9 cellular contexts compared by ENCODE assay signal in the genomic region with DNA sequence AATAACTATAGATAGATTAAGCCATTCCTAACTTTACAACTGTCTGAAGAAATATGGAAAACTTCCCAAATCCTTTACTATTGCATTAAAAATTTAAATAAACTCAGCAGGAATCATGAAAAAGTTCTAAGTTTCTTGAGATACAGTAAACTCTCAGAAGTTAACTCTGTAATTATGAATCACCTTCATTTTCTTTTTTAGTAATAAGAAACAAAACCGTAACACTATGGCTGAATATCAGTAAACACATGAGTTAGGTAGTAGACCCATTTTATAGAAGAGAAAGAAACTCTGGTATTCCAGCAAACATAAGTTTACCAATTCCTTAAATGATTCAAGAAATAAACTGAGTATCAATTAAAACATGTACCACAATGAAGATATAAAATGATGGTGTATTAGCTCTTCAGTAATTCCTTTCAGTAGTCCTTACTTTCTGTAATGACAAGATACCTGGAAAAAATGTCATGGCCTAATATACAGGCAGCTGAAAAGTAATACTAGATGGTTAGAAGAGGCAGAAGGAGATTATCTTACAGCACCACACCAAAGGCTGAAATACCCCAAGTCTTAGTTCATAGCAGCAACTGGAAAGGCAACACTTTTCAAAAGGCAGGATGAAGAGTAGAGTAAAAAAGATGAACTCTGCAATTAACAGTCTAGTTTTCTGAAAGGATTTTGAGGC. TPM values are rescaled to one million over a fixed set of nuclear protein-coding genes. Genes with fewer than 3 reads are reported as not detected.
DNase-seq lines count a peak whose midpoint lies in the region; ATAC-seq and TF ChIP-seq lines count a peak whose summit lies in the region.
"Had no signal": no experiment of that assay in that cellular context is flagged by ENCODE, and none has a peak within 500 bp of the region (broad histone marks: within the 10 kb centered on the region; RNA-seq: fewer than 3 reads in every experiment).

No MANE protein-coding gene starts in this region.

- intact Hi-C loops in lower leg skin (cut with DNase I; ENCODE audit: low total_unique reads) (no loop called here), stomach (cut with DNase I; ENCODE audit: low total_unique reads) (no loop called here)

- H3K36me3 ChIP-seq in Loucy (ENCODE audit: insufficient read depth, low read length) (peaks cover 12% of the 10 kb centered on the region; the same call in 1 of the 2 replicates), stomach (peaks cover 7 to 30% (median 25%) of the 10 kb centered on the region in 4 donors)

- no peaks in the 10 kb centered on the region for H3F3A ChIP-seq in Loucy (ENCODE audit: low read depth)

- no peak overlapping the region for H3K4me3 Mint-ChIP-seq in T-helper 2 cell treated with Interferon-gamma antibody and Interleukin-4, amounts not matched to agents 5 μg/mL and 100 μg/mL, for 36 hours
- peak overlapping the region in 4 of 10 donors; percentile 16 to 31 (median 25) for H3K4me3 Mint-ChIP-seq in naive thymus-derived CD8-positive, alpha-beta T cell

- H3K79me2 ChIP-seq in Loucy (ENCODE audit: insufficient read depth, low read length), result peaks cover 99% of the 10 kb centered on the region

- no peak for TF ChIP-seq CTCF in Loucy (conservative IDR thresholded peaks at IDR 0.05; ENCODE audit: low read length)
- no peak for TF ChIP-seq CTCF in lower leg skin (IDR thresholded peaks at IDR 0.05)
- TF ChIP-seq CTCF in stomach (IDR thresholded peaks at IDR 0.05), result no peak

- peaks cover 10% of the 10 kb centered on the region for H3K36me3 Mint-ChIP-seq in T-helper 2 cell treated with Interferon-gamma antibody and Interleukin-4, amounts not matched to agents 5 μg/mL and 100 μg/mL, for 36 hours (ENCODE audit: low read depth)
- H3K36me3 Mint-ChIP-seq in naive thymus-derived CD8-positive, alpha-beta T cell, result peaks cover 0 to 40% (median 7%) of the 10 kb centered on the region in 3 donors

- H3K27me3 ChIP-seq in Loucy (ENCODE audit: insufficient read depth, low read length, poor library complexity, severe bottlenecking) (no peaks in the 10 kb centered on the region), stomach (no peaks in the 10 kb centered on the region)
- H3K27me3 ChIP-seq: vagina had no signal

- no peaks in the 10 kb centered on the region for H3K9me3 Mint-ChIP-seq in T-helper 2 cell treated with Interferon-gamma antibody and Interleukin-4, amounts not matched to agents 5 μg/mL and 100 μg/mL, for 36 hours
- H3K9me3 Mint-ChIP-seq in naive thymus-derived CD8-positive, alpha-beta T cell, result no peaks in the 10 kb centered on the region

- POLR2A ChIA-PET in naive thymus-derived CD8-positive, alpha-beta T cell (lab: Charles Lee), result interaction anchor here (2.7 kb wide), 1 partner anchor 11 kb away, joined by 19 read pairs; a partner anchor contains a TSS

- no peak overlapping the region for H3K4me3 ChIP-seq in Loucy (ENCODE audit: low read length, poor library complexity, severe bottlenecking)
- no peak overlapping the region for H3K4me3 ChIP-seq in lower leg skin (ENCODE audit: low read depth, poor library complexity, severe bottlenecking)
- no peak overlapping the region for H3K4me3 ChIP-seq in stomach
- H3K4me3 ChIP-seq: vagina had no signal

- H3K27ac ChIP-seq in stomach, result no peak overlapping the region
- H3K27ac ChIP-seq: vagina had no signal

- WGBS in lower leg skin, 2 donors, result 96 to 100% methylated on average over 1 of the region's 1 CpG
- WGBS in stomach, 5 donors, result 86 to 92% (median 86%) methylated on average over 1 of the region's 1 CpG

- H2AFZ ChIP-seq in Loucy (ENCODE audit: low read length), result no peak overlapping the region

- peak; percentile 5 for ATAC-seq in GM21619 (IDR thresholded peaks at IDR 0.05; ENCODE audit: unreplicated experiment)
- ATAC-seq in naive thymus-derived CD8-positive, alpha-beta T cell, result peak; percentile 32 to 35

- no peaks in the 10 kb centered on the region for H3K9me3 ChIP-seq in Loucy (ENCODE audit: insufficient read depth, low read depth, low read length)
- no peaks in the 10 kb centered on the region for H3K9me3 ChIP-seq in stomach
- H3K9me3 ChIP-seq: vagina had no signal

- no peak for DNase-seq in T-helper 2 cell treated with Interferon-gamma antibody and Interleukin-4, amounts not matched to agents 5 μg/mL and 100 μg/mL, for 36 hours (ENCODE audit: low spot score)
- no peak for DNase-seq in T-helper 2 cell
- peak in 1 of 10 donors; percentile 15 for DNase-seq in naive thymus-derived CD8-positive, alpha-beta T cell
- DNase-seq in lower leg skin (ENCODE audit: low spot score in 2 of 2), result no peak
- DNase-seq in HCEC 1CT, result no peak
- DNase-seq in stomach, result no peak

- peaks cover 78% of the 10 kb centered on the region for H4K20me1 ChIP-seq in Loucy (ENCODE audit: insufficient read depth, low read length, poor library complexity, severe bottlenecking)

- H3K27ac Mint-ChIP-seq in T-helper 2 cell treated with Interferon-gamma antibody and Interleukin-4, amounts not matched to agents 5 μg/mL and 100 μg/mL, for 36 hours, result peak overlapping the region; percentile 42
- H3K27ac Mint-ChIP-seq in naive thymus-derived CD8-positive, alpha-beta T cell, result peak overlapping the region in 9 of 10 donors; percentile 40 to 79 (median 71)

- no peak overlapping the region for H3K9ac ChIP-seq in Loucy (ENCODE audit: low read depth, low read length, poor library complexity, severe bottlenecking)

- no peak for TF ChIP-seq POLR2A in lower leg skin (IDR thresholded peaks at IDR 0.05)
- TF ChIP-seq POLR2A in stomach (IDR thresholded peaks at IDR 0.05), result no peak

- H3K27me3 Mint-ChIP-seq in T-helper 2 cell treated with Interferon-gamma antibody and Interleukin-4, amounts not matched to agents 5 μg/mL and 100 μg/mL, for 36 hours (ENCODE audit: low read depth), result no peaks in the 10 kb centered on the region
- H3K27me3 Mint-ChIP-seq in naive thymus-derived CD8-positive, alpha-beta T cell, result no peaks in the 10 kb centered on the region

- TF ChIP-seq EP300 in stomach (IDR thresholded peaks at IDR 0.05), result no peak

- H3K4me1 Mint-ChIP-seq in T-helper 2 cell treated with Interferon-gamma antibody and Interleukin-4, amounts not matched to agents 5 μg/mL and 100 μg/mL, for 36 hours (ENCODE audit: low read depth), result peaks cover 31% of the 10 kb centered on the region
- peaks cover 29 to 77% (median 53%) of the 10 kb centered on the region in 4 donors for H3K4me1 Mint-ChIP-seq in naive thymus-derived CD8-positive, alpha-beta T cell

- peak overlapping the region; percentile 28 for H3K4me2 ChIP-seq in Loucy (ENCODE audit: low read depth, low read length, poor library complexity, severe bottlenecking)

- H3K4me1 ChIP-seq in Loucy (ENCODE audit: insufficient read depth, low read length, poor library complexity, severe bottlenecking), result peaks cover 22% of the 10 kb centered on the region
- peaks cover 8 to 73% (median 48%) of the 10 kb centered on the region in 4 donors for H3K4me1 ChIP-seq in stomach

- H3K9me2 ChIP-seq in Loucy (replicated peaks; ENCODE audit: low read depth, low read length), result no peaks in the 10 kb centered on the region

RNA-seq across cellular contexts. Expression of a gene that starts 11.5 kb away (rescaled TPM):
- 100 to 1,000 TPM; 215 to 221 TPM for total RNA-seq in naive thymus-derived CD8-positive, alpha-beta T cell
- polyA plus RNA-seq in naive thymus-derived CD8-positive, alpha-beta T cell, result 10 to 100 TPM; 32.2 to 45.2 (median 41.2) TPM
- total RNA-seq in lower leg skin (100 to 1,000 TPM; 112 to 156 (median 129) TPM), stomach (100 to 1,000 TPM in 4 of 5 donors, 10 to 100 TPM in 1; 91.2 to 342 (median 146) TPM)
- 10 to 100 TPM; 13.4 to 20.3 (median 18.4) TPM for polyA plus RNA-seq in stomach

RNA-seq across cellular contexts. Expression of a gene that starts 12.0 kb away (rescaled TPM):
- total RNA-seq in naive thymus-derived CD8-positive, alpha-beta T cell, result 1 to 10 TPM; 1.2 to 1.5 TPM
- 1 to 10 TPM in 2 of 3 donors, under 1 TPM in 1; 0.32 to 1.5 (median 1.4) TPM for polyA plus RNA-seq in naive thymus-derived CD8-positive, alpha-beta T cell
- total RNA-seq in lower leg skin (1 to 10 TPM; 3.4 to 6.8 (median 5.4) TPM), stomach (10 to 100 TPM in 1 of 5 donors, 1 to 10 TPM in 2, under 1 TPM in 1, not detected in 1; 0.58 to 12.1 (median 4.7) TPM)
- polyA plus RNA-seq in stomach, result 1 to 10 TPM; 1.0 to 3.2 (median 1.2) TPM
